ENCODE assay signal across 1 cellular context in the genomic region with DNA sequence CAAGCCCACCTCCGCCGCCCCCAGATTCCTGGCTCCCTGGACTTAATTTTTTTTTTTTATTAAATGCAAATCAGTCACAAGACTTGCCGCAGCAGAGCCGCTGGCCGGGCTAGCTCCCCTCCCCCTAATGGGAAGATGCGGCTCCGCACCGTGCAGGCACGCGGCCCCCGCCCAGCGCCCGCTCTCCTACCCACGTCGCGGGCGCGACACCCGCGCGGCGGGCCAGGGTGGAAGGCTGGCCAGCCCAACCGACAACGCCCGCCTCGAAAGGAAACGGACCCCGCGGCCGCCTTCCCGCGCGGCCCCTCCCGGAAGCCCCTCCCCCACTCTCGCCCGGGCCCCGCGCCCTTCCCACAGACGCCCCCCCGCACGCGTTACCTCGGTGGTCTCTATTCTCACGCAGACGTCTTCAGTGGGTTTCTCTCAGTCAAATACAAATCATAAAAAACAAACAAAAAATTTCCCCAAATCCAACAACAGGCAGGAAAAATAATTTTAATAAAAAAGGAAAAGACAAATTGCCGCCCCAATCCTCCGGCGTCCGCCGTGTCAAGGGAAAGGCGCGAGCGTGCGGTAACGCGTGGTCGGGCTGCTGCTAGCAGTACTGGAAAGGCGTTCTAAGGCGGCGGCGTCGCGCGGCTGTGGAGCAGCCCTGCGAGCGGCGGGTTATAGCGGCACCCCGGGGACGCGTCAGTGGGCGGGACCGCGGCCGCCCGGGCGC.
TF ChIP-seq lines count a peak whose summit lies in the region.

TSS of gene SLC38A2 (minus strand) at position 643 of the 721 bp plus-strand sequence. CDS start 1,480 bp downstream, outside the sequence.

TF ChIP-seq in K562, 482 proteins besides CTCF, POLR2A, EP300 and RAD21 (continued from another document and continues in another):
- TF ChIP-seq, protein P1, sequence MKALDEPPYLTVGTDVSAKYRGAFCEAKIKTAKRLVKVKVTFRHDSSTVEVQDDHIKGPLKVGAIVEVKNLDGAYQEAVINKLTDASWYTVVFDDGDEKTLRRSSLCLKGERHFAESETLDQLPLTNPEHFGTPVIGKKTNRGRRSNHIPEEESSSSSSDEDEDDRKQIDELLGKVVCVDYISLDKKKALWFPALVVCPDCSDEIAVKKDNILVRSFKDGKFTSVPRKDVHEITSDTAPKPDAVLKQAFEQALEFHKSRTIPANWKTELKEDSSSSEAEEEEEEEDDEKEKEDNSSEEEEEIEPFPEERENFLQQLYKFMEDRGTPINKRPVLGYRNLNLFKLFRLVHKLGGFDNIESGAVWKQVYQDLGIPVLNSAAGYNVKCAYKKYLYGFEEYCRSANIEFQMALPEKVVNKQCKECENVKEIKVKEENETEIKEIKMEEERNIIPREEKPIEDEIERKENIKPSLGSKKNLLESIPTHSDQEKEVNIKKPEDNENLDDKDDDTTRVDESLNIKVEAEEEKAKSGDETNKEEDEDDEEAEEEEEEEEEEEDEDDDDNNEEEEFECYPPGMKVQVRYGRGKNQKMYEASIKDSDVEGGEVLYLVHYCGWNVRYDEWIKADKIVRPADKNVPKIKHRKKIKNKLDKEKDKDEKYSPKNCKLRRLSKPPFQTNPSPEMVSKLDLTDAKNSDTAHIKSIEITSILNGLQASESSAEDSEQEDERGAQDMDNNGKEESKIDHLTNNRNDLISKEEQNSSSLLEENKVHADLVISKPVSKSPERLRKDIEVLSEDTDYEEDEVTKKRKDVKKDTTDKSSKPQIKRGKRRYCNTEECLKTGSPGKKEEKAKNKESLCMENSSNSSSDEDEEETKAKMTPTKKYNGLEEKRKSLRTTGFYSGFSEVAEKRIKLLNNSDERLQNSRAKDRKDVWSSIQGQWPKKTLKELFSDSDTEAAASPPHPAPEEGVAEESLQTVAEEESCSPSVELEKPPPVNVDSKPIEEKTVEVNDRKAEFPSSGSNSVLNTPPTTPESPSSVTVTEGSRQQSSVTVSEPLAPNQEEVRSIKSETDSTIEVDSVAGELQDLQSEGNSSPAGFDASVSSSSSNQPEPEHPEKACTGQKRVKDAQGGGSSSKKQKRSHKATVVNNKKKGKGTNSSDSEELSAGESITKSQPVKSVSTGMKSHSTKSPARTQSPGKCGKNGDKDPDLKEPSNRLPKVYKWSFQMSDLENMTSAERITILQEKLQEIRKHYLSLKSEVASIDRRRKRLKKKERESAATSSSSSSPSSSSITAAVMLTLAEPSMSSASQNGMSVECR (CRISPR knock-in tag; IDR thresholded peaks at IDR 0.05): peak; percentile 41; the same call in 1 of the 2 replicates
- TF ChIP-seq, protein P2, sequence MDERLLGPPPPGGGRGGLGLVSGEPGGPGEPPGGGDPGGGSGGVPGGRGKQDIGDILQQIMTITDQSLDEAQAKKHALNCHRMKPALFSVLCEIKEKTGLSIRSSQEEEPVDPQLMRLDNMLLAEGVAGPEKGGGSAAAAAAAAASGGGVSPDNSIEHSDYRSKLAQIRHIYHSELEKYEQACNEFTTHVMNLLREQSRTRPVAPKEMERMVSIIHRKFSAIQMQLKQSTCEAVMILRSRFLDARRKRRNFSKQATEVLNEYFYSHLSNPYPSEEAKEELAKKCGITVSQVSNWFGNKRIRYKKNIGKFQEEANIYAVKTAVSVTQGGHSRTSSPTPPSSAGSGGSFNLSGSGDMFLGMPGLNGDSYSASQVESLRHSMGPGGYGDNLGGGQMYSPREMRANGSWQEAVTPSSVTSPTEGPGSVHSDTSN (CRISPR knock-in tag; IDR thresholded peaks at IDR 0.05; ENCODE audit: low read depth): no peak
- TF ChIP-seq, protein P2 (tag; conservative IDR thresholded peaks at IDR 0.05; ENCODE audit: low read depth): no peak
- TF ChIP-seq CTBP1 (IDR thresholded peaks at IDR 0.05; ENCODE audit: borderline replicate concordance): peak; percentile 56; the same call in 1 of the 2 replicates
- TF ChIP-seq ILF3 (IDR thresholded peaks at IDR 0.05; ENCODE audit: borderline replicate concordance): peak; percentile 69; the same call in 1 of the 2 replicates
- TF ChIP-seq PPARD (CRISPR knock-in tag; IDR thresholded peaks at IDR 0.05): no peak
- TF ChIP-seq REST (CRISPR knock-in tag; IDR thresholded peaks at IDR 0.05; ENCODE audit: low read depth): no peak
- no peak for TF ChIP-seq ZNF347 (CRISPR knock-in tag; IDR thresholded peaks at IDR 0.05; ENCODE audit: low read depth)
- TF ChIP-seq ETV1 (tag; conservative IDR thresholded peaks at IDR 0.05; ENCODE audit: low read depth): no peak
- TF ChIP-seq, protein P3, sequence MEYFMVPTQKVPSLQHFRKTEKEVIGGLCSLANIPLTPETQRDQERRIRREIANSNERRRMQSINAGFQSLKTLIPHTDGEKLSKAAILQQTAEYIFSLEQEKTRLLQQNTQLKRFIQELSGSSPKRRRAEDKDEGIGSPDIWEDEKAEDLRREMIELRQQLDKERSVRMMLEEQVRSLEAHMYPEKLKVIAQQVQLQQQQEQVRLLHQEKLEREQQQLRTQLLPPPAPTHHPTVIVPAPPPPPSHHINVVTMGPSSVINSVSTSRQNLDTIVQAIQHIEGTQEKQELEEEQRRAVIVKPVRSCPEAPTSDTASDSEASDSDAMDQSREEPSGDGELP (CRISPR knock-in tag; IDR thresholded peaks at IDR 0.05; ENCODE audit: borderline replicate concordance): peak; percentile 75; the same call in 1 of the 2 replicates
- TF ChIP-seq GABPB2 (CRISPR knock-in tag; conservative IDR thresholded peaks at IDR 0.05): no peak
- no peak for TF ChIP-seq POLR3A (IDR thresholded peaks at IDR 0.05; ENCODE audit: borderline replicate concordance, extremely low read depth, insufficient read depth, insufficient read length)
- peak; percentile 64 for TF ChIP-seq HDAC3 (IDR thresholded peaks at IDR 0.05; ENCODE audit: borderline replicate concordance, partially characterized antibody)
- TF ChIP-seq TCF3 (CRISPR knock-in tag; IDR thresholded peaks at IDR 0.05): no peak
- TF ChIP-seq MTA2 (IDR thresholded peaks at IDR 0.05; ENCODE audit: low read depth): peak; percentile 41
- no peak for TF ChIP-seq ZNF551 (CRISPR knock-in tag; IDR thresholded peaks at IDR 0.05)
- no peak for TF ChIP-seq MYBL2 (IDR thresholded peaks at IDR 0.05; ENCODE audit: low read depth)
- no peak for TF ChIP-seq MYBL2 (CRISPR knock-in tag; IDR thresholded peaks at IDR 0.05; ENCODE audit: borderline replicate concordance)
- no peak for TF ChIP-seq CREB5 (CRISPR knock-in tag; IDR thresholded peaks at IDR 0.05)
- TF ChIP-seq ZNF668 (CRISPR knock-in tag; IDR thresholded peaks at IDR 0.05): 0 out of 2 replicates have a peak, but pooled peaks have one; percentile 10
- TF ChIP-seq, protein P4, sequence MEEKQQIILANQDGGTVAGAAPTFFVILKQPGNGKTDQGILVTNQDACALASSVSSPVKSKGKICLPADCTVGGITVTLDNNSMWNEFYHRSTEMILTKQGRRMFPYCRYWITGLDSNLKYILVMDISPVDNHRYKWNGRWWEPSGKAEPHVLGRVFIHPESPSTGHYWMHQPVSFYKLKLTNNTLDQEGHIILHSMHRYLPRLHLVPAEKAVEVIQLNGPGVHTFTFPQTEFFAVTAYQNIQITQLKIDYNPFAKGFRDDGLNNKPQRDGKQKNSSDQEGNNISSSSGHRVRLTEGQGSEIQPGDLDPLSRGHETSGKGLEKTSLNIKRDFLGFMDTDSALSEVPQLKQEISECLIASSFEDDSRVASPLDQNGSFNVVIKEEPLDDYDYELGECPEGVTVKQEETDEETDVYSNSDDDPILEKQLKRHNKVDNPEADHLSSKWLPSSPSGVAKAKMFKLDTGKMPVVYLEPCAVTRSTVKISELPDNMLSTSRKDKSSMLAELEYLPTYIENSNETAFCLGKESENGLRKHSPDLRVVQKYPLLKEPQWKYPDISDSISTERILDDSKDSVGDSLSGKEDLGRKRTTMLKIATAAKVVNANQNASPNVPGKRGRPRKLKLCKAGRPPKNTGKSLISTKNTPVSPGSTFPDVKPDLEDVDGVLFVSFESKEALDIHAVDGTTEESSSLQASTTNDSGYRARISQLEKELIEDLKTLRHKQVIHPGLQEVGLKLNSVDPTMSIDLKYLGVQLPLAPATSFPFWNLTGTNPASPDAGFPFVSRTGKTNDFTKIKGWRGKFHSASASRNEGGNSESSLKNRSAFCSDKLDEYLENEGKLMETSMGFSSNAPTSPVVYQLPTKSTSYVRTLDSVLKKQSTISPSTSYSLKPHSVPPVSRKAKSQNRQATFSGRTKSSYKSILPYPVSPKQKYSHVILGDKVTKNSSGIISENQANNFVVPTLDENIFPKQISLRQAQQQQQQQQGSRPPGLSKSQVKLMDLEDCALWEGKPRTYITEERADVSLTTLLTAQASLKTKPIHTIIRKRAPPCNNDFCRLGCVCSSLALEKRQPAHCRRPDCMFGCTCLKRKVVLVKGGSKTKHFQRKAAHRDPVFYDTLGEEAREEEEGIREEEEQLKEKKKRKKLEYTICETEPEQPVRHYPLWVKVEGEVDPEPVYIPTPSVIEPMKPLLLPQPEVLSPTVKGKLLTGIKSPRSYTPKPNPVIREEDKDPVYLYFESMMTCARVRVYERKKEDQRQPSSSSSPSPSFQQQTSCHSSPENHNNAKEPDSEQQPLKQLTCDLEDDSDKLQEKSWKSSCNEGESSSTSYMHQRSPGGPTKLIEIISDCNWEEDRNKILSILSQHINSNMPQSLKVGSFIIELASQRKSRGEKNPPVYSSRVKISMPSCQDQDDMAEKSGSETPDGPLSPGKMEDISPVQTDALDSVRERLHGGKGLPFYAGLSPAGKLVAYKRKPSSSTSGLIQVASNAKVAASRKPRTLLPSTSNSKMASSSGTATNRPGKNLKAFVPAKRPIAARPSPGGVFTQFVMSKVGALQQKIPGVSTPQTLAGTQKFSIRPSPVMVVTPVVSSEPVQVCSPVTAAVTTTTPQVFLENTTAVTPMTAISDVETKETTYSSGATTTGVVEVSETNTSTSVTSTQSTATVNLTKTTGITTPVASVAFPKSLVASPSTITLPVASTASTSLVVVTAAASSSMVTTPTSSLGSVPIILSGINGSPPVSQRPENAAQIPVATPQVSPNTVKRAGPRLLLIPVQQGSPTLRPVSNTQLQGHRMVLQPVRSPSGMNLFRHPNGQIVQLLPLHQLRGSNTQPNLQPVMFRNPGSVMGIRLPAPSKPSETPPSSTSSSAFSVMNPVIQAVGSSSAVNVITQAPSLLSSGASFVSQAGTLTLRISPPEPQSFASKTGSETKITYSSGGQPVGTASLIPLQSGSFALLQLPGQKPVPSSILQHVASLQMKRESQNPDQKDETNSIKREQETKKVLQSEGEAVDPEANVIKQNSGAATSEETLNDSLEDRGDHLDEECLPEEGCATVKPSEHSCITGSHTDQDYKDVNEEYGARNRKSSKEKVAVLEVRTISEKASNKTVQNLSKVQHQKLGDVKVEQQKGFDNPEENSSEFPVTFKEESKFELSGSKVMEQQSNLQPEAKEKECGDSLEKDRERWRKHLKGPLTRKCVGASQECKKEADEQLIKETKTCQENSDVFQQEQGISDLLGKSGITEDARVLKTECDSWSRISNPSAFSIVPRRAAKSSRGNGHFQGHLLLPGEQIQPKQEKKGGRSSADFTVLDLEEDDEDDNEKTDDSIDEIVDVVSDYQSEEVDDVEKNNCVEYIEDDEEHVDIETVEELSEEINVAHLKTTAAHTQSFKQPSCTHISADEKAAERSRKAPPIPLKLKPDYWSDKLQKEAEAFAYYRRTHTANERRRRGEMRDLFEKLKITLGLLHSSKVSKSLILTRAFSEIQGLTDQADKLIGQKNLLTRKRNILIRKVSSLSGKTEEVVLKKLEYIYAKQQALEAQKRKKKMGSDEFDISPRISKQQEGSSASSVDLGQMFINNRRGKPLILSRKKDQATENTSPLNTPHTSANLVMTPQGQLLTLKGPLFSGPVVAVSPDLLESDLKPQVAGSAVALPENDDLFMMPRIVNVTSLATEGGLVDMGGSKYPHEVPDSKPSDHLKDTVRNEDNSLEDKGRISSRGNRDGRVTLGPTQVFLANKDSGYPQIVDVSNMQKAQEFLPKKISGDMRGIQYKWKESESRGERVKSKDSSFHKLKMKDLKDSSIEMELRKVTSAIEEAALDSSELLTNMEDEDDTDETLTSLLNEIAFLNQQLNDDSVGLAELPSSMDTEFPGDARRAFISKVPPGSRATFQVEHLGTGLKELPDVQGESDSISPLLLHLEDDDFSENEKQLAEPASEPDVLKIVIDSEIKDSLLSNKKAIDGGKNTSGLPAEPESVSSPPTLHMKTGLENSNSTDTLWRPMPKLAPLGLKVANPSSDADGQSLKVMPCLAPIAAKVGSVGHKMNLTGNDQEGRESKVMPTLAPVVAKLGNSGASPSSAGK (IDR thresholded peaks at IDR 0.05): peak; percentile 65
- 0 out of 2 replicates have a peak, but pooled peaks have one; percentile 45 for TF ChIP-seq PHTF2 (CRISPR knock-in tag; IDR thresholded peaks at IDR 0.05)
- TF ChIP-seq MIER1 (IDR thresholded peaks at IDR 0.05; ENCODE audit: low read depth): no peak
- no peak; the same call in 1 of the 2 replicates for TF ChIP-seq GATAD2B (IDR thresholded peaks at IDR 0.05; ENCODE audit: borderline replicate concordance)
